Comparison of ENCODE assay signal across 37 cellular contexts in the genomic region with DNA sequence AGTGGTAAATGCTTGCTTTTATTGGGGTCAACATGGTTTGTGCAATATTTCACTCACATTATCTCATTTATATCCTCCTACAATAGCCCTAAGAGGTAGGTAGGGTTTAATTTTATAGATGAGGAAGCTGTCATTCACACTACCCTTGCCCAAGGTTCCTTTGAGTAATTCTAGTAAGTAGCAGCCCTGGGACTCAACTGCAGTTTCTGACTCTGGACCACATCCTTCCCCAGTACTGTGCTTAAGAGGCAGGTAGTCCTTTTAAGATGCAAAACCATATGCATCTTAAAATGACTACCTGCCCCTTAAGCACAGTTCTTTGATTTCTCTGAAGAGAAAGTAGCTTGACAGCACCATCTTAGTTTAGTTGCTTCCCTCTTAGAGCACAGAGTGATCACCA. TPM values are rescaled to one million over a fixed set of nuclear protein-coding genes. Genes with fewer than 3 reads are reported as not detected.
DNase-seq lines count a peak whose midpoint lies in the region; ATAC-seq, FAIRE-seq and TF ChIP-seq lines count a peak whose summit lies in the region.
"Had no signal": no experiment of that assay in that cellular context is flagged by ENCODE, and none has a peak within 500 bp of the region (broad histone marks: within the 10 kb centered on the region; RNA-seq: fewer than 3 reads in every experiment).

No MANE protein-coding gene starts in this region.

- peak overlapping the region; percentile 52 for H3K27ac Mint-ChIP-seq in activated CD4-positive, alpha-beta T cell treated with anti-CD3 and anti-CD28 coated beads, Interleukin-2, amount 10 ng/mL, durations not matched to agents 24 days and 14 days
- H3K27ac Mint-ChIP-seq in activated naive CD8-positive, alpha-beta T cell treated with anti-CD3 and anti-CD28 coated beads, Interleukin-2, amount 50 U/mL, for 24 hours, result no peak overlapping the region
- H3K27ac Mint-ChIP-seq: activated naive CD8-positive, alpha-beta T cell; activated T-helper 2 cell treated with anti-CD3 and anti-CD28 coated beads, Interferon-gamma antibody, Interleukin-2, Interleukin-4, amounts not matched to agents 10 μg/mL and 5 μg/mL and 100 μg/mL, durations not matched to agents 14 hours and 24 hours and 36 hours; T-helper 17 cell had no signal

- no peaks in the 10 kb centered on the region for H3K36me3 Mint-ChIP-seq in activated CD4-positive, alpha-beta T cell treated with anti-CD3 and anti-CD28 coated beads, Interleukin-2, amount 10 ng/mL, durations not matched to agents 24 days and 14 days (ENCODE audit: low read depth)
- H3K36me3 Mint-ChIP-seq in activated naive CD8-positive, alpha-beta T cell treated with anti-CD3 and anti-CD28 coated beads, Interleukin-2, amount 50 U/mL, for 24 hours (ENCODE audit: low read depth), result no peaks in the 10 kb centered on the region
- H3K36me3 Mint-ChIP-seq: CD4-positive, CD25-positive, alpha-beta regulatory T cell had no signal

- no peak overlapping the region for H3K4me3 ChIP-seq in kidney (ENCODE audit: low read length in 2 of 2)
- H3K4me3 ChIP-seq: GM12878, heart right ventricle, lung, stomach, tibial artery had no signal

- TF ChIP-seq CTCF in kidney (IDR thresholded peaks at IDR 0.05; ENCODE audit: borderline replicate concordance, extremely low read depth, insufficient read depth), result no peak

- no peaks in the 10 kb centered on the region for H3K27me3 Mint-ChIP-seq in activated CD4-positive, alpha-beta T cell treated with anti-CD3 and anti-CD28 coated beads, Interleukin-2, amount 10 ng/mL, durations not matched to agents 24 days and 14 days
- H3K27me3 Mint-ChIP-seq in activated naive CD8-positive, alpha-beta T cell treated with anti-CD3 and anti-CD28 coated beads, Interleukin-2, amount 50 U/mL, for 24 hours, result no peaks in the 10 kb centered on the region
- H3K27me3 Mint-ChIP-seq: activated naive CD8-positive, alpha-beta T cell; CD4-positive, CD25-positive, alpha-beta regulatory T cell; T-helper 17 cell had no signal

- no peaks in the 10 kb centered on the region for H3K9me3 Mint-ChIP-seq in activated CD4-positive, alpha-beta T cell treated with anti-CD3 and anti-CD28 coated beads, Interleukin-2, amount 10 ng/mL, durations not matched to agents 24 days and 14 days
- no peaks in the 10 kb centered on the region for H3K9me3 Mint-ChIP-seq in activated naive CD8-positive, alpha-beta T cell treated with anti-CD3 and anti-CD28 coated beads, Interleukin-2, amount 50 U/mL, for 24 hours
- H3K9me3 Mint-ChIP-seq: activated T-helper 2 cell treated with anti-CD3 and anti-CD28 coated beads, Interferon-gamma antibody, Interleukin-2, Interleukin-4, amounts not matched to agents 10 μg/mL and 5 μg/mL and 100 μg/mL, durations not matched to agents 14 hours and 24 hours and 36 hours; CD4-positive, CD25-positive, alpha-beta regulatory T cell; nephron had no signal

- H3K4me1 ChIP-seq in kidney (ENCODE audit: control insufficient read depth in 1 of 2, insufficient read depth in 1 of 2, low read depth in 1 of 2, low read length in 2 of 2), result no peaks in the 10 kb centered on the region
- H3K4me1 ChIP-seq: foreskin keratinocyte had no signal

- peak; percentile 75 for ATAC-seq in GM21529 (IDR thresholded peaks at IDR 0.05; ENCODE audit: unreplicated experiment)
- peak; percentile 57 for ATAC-seq in HG03159 (IDR thresholded peaks at IDR 0.05; ENCODE audit: unreplicated experiment)
- ATAC-seq in activated naive CD8-positive, alpha-beta T cell treated with anti-CD3 and anti-CD28 coated beads, Interleukin-2, amount 50 U/mL, for 24 hours, result peak; percentile 68
- ATAC-seq in HG02798 (IDR thresholded peaks at IDR 0.05; ENCODE audit: poor library complexity, unreplicated experiment), result no peak
- ATAC-seq: esophagus mucosa, foreskin keratinocyte, GM12878, HCT116, heart right ventricle, T-helper 17 cell had no signal

- no peak for FAIRE-seq in kidney (lab: Jason Lieb, UNC)
- FAIRE-seq: astrocyte, D721Med, GM12878 had no signal

- H3K27ac ChIP-seq in kidney (ENCODE audit: low read depth in 2 of 2, low read length in 2 of 2), result no peak overlapping the region
- H3K27ac ChIP-seq: foreskin keratinocyte, heart right ventricle, KMS-11, RWPE1, stomach, tibial artery had no signal

- H3K4me3 Mint-ChIP-seq in activated CD4-positive, alpha-beta T cell treated with anti-CD3 and anti-CD28 coated beads, Interleukin-2, amount 10 ng/mL, durations not matched to agents 24 days and 14 days, result peak overlapping the region; percentile 16
- H3K4me3 Mint-ChIP-seq in activated naive CD8-positive, alpha-beta T cell treated with anti-CD3 and anti-CD28 coated beads, Interleukin-2, amount 50 U/mL, for 24 hours, result no peak overlapping the region
- H3K4me3 Mint-ChIP-seq: activated naive CD8-positive, alpha-beta T cell; CD4-positive, CD25-positive, alpha-beta regulatory T cell; nephron; T-helper 17 cell had no signal

- no peaks in the 10 kb centered on the region for H3K36me3 ChIP-seq in kidney (ENCODE audit: control insufficient read depth in 1 of 2, insufficient read depth in 2 of 2, low read length in 2 of 2)
- H3K36me3 ChIP-seq: heart right ventricle, stomach, tibial artery had no signal

- DNase-seq in activated CD4-positive, alpha-beta T cell treated with anti-CD3 and anti-CD28 coated beads, Interleukin-2, amount 10 ng/mL, durations not matched to agents 24 days and 14 days, result peak; percentile 72
- DNase-seq in activated CD4-positive, alpha-beta T cell treated with anti-CD3 and anti-CD28 coated beads, Interleukin-2, amount 50 U/mL, for 4 hours, result no peak
- DNase-seq in activated naive CD8-positive, alpha-beta T cell treated with anti-CD3 and anti-CD28 coated beads, Interleukin-2, amount 50 U/mL, for 24 hours, result no peak
- no peak for DNase-seq in kidney
- no peak for DNase-seq in islet precursor cell
- DNase-seq: activated CD4-positive, alpha-beta T cell treated with anti-CD3 and anti-CD28 coated beads for 1 hour; EL; foreskin keratinocyte; heart right ventricle; NCI-H1417 treated with DMSO at 0.1 percent for 48 hours; NCI-H2107; NCI-H446; NCI-H774; stomach; T-helper 17 cell; tibial artery had no signal

- intact Hi-C loops in activated CD4-positive, alpha-beta T cell treated with anti-CD3 and anti-CD28 coated beads, Interleukin-2, amount 10 ng/mL, durations not matched to agents 24 days and 14 days (cut with micrococcal nuclease), result no loop called here
- intact Hi-C loops in kidney (cut with DNase I), result no loop called here

- H3K4me1 Mint-ChIP-seq in activated CD4-positive, alpha-beta T cell treated with anti-CD3 and anti-CD28 coated beads, Interleukin-2, amount 10 ng/mL, durations not matched to agents 24 days and 14 days, result peaks cover 4% of the 10 kb centered on the region
- peaks cover 7% of the 10 kb centered on the region for H3K4me1 Mint-ChIP-seq in activated naive CD8-positive, alpha-beta T cell treated with anti-CD3 and anti-CD28 coated beads, Interleukin-2, amount 50 U/mL, for 24 hours
- H3K4me1 Mint-ChIP-seq: CD4-positive, CD25-positive, alpha-beta regulatory T cell had no signal

- no peak overlapping the region for H3K9ac ChIP-seq in kidney (ENCODE audit: low read length in 2 of 2)
- H3K9ac ChIP-seq: KMS-11 had no signal

- H3K9me3 ChIP-seq in kidney (ENCODE audit: control insufficient read depth in 1 of 2, low read length in 2 of 2), result no peaks in the 10 kb centered on the region
- H3K9me3 ChIP-seq: heart right ventricle, stomach, tibial artery had no signal

RNA-seq across cellular contexts. Expression of a gene that starts 15.7 kb away (rescaled TPM):
- total RNA-seq in activated CD4-positive, alpha-beta T cell treated with anti-CD3 and anti-CD28 coated beads, Interleukin-2, amount 10 ng/mL, durations not matched to agents 24 days and 14 days, result not detected in 2 replicates
- not detected for total RNA-seq in kidney
- polyA plus RNA-seq in kidney (ENCODE audit: insufficient read depth, low read depth, low replicate concordance), result not detected
- total RNA-seq: A172; activated T-helper 2 cell treated with anti-CD3 and anti-CD28 coated beads, Interferon-gamma antibody, Interleukin-2, Interleukin-4, amounts not matched to agents 10 μg/mL and 5 μg/mL and 100 μg/mL, durations not matched to agents 14 hours and 24 hours and 36 hours; astrocyte; cardiac septum; CD4-positive, CD25-positive, alpha-beta regulatory T cell; esophagus mucosa; foreskin keratinocyte; GM12878; heart right ventricle; lung; mononuclear cell; osteoblast; SK-MEL-5; skeletal muscle tissue; stomach; T-helper 17 cell had no signal
- polyA plus RNA-seq: foreskin keratinocyte, heart right ventricle, lung, stomach had no signal

RNA-seq across cellular contexts. Expression of a gene that starts 44.7 kb away (rescaled TPM):
- total RNA-seq in activated CD4-positive, alpha-beta T cell treated with anti-CD3 and anti-CD28 coated beads, Interleukin-2, amount 10 ng/mL, durations not matched to agents 24 days and 14 days, result 14.2 and 15.1 TPM in 2 replicates
- 22.1 TPM for total RNA-seq in kidney
- polyA plus RNA-seq in kidney (ENCODE audit: insufficient read depth, low read depth, low replicate concordance), result 31.6 TPM
